In genomic region chr6:125789576-125790402, GRCh38 we compare ENCODE assay signal across 8 cellular contexts. TPM values are rescaled to one million over a fixed set of nuclear protein-coding genes. Genes with fewer than 3 reads are reported as not detected.
DNase-seq lines count a peak whose midpoint lies in the region; ATAC-seq and TF ChIP-seq lines count a peak whose summit lies in the region.

No MANE protein-coding gene starts in this region.

- H3K9me3 ChIP-seq in trophoblast cell (ENCODE audit: insufficient read depth, low read depth, low read length), result no peaks in the 10 kb centered on the region

- H3K27ac ChIP-seq in RWPE1 (peak overlapping the region; percentile 90), trophoblast cell (ENCODE audit: low read depth, low read length) (peak overlapping the region; percentile 75)

- H4K8ac ChIP-seq in trophoblast cell (ENCODE audit: low read depth, low read length), result peak overlapping the region; percentile 99

- H2BK5ac ChIP-seq in trophoblast cell (ENCODE audit: low read depth, low read length, poor library complexity), result peak overlapping the region; percentile 73

- H3K4me1 ChIP-seq in trophoblast cell (ENCODE audit: control insufficient read depth in 1 of 2, insufficient read depth in 2 of 2, low read length in 2 of 2), result peaks cover 5 to 6% of the 10 kb centered on the region in 2 experiments

- H3K27ac Mint-ChIP-seq in activated naive CD8-positive, alpha-beta T cell treated with anti-CD3 and anti-CD28 coated beads, Interleukin-2, amount 10 ng/mL, durations not matched to agents 7 days and 5 days, result peak overlapping the region; percentile 99

- peaks cover 15% of the 10 kb centered on the region for H3K79me1 ChIP-seq in trophoblast cell (ENCODE audit: low read length)

- peak overlapping the region; percentile 91 for H2AFZ ChIP-seq in trophoblast cell (ENCODE audit: insufficient read depth, low read length, poor library complexity)

- no CpG with 5 or more reads among the region's 21 CpGs for WGBS in trophoblast cell (ENCODE audit: extremely low coverage, insufficient coverage, insufficient read length)

- H2BK12ac ChIP-seq in trophoblast cell (ENCODE audit: low read length), result peak overlapping the region; percentile 19

- H3K36me3 Mint-ChIP-seq in activated naive CD8-positive, alpha-beta T cell treated with anti-CD3 and anti-CD28 coated beads, Interleukin-2, amount 10 ng/mL, durations not matched to agents 7 days and 5 days, result peaks cover 13% of the 10 kb centered on the region

- peak overlapping the region; percentile 93 for H4K91ac ChIP-seq in trophoblast cell (ENCODE audit: low read depth, low read length)

- CTCF ChIA-PET in RWPE1 (lab: Yijun Ruan, JAX), result interaction anchor here (0.5 to 3.0 kb wide), 7 partner anchors 9 to 1355 kb away, joined by 3 to 13 read pairs (median 3); no protein-coding TSS in a partner anchor

- H3K4ac ChIP-seq in trophoblast cell (ENCODE audit: low read depth, low read length), result peak overlapping the region; percentile 60

- H3K18ac ChIP-seq in trophoblast cell (ENCODE audit: low read length), result peak overlapping the region; percentile 94

- H3K9me3 Mint-ChIP-seq in activated naive CD8-positive, alpha-beta T cell treated with anti-CD3 and anti-CD28 coated beads, Interleukin-2, amount 10 ng/mL, durations not matched to agents 7 days and 5 days, result no peaks in the 10 kb centered on the region

- intact Hi-C loops in left cardiac atrium (cut with DNase I), result loop anchor here in 1 of 2 donors (10.0 kb wide), 1 partner anchor 165 kb away; the partner anchor contains the start of gene HINT3

- peak overlapping the region; percentile 96 for H3K4me3 Mint-ChIP-seq in activated naive CD8-positive, alpha-beta T cell treated with anti-CD3 and anti-CD28 coated beads, Interleukin-2, amount 10 ng/mL, durations not matched to agents 7 days and 5 days

- H3K4me1 Mint-ChIP-seq in activated naive CD8-positive, alpha-beta T cell treated with anti-CD3 and anti-CD28 coated beads, Interleukin-2, amount 10 ng/mL, durations not matched to agents 7 days and 5 days, result peaks cover 36% of the 10 kb centered on the region

- no peak overlapping the region for H3K23ac ChIP-seq in trophoblast cell (ENCODE audit: low read length)

- peak overlapping the region; percentile 54 for H2AK5ac ChIP-seq in trophoblast cell (ENCODE audit: low read length)

- H3K14ac ChIP-seq in trophoblast cell (ENCODE audit: low read length), result peak overlapping the region; percentile 85

- H3K79me2 ChIP-seq in trophoblast cell (ENCODE audit: control insufficient read depth, insufficient read depth, low read length, poor library complexity), result peaks cover 2% of the 10 kb centered on the region

- no peaks in the 10 kb centered on the region for H3K27me3 ChIP-seq in trophoblast cell (ENCODE audit: insufficient read depth, low read length)

- DNase-seq in DMS53 (lab: John Stamatoyannopoulos, UW) (peak; percentile 78), LHCN-M2 (ENCODE audit: low read depth) (peak; percentile 55), RWPE1 (ENCODE audit: low spot score) (no peak), left cardiac atrium (peak; percentile 45), trophoblast cell (peak in 1 of 2 donors; percentile 55)
- peak; percentile 67 for DNase-seq in activated naive CD8-positive, alpha-beta T cell treated with anti-CD3 and anti-CD28 coated beads, Interleukin-2, amount 10 ng/mL, durations not matched to agents 7 days and 5 days

- peak overlapping the region; percentile 99 for H3K4me3 ChIP-seq in trophoblast cell (ENCODE audit: low read depth, low read length)

- POLR2A ChIA-PET in RWPE1 (lab: Yijun Ruan, JAX; ENCODE audit: low non-redundant PET), result interaction anchor here (0.6 to 1.6 kb wide), 3 partner anchors 8 to 1477 kb away, joined by 3 to 10 read pairs (median 6); partner anchors contain the start of gene RNF146
- POLR2A ChIA-PET in activated naive CD8-positive, alpha-beta T cell treated with anti-CD3 and anti-CD28 coated beads, Interleukin-2, amount 10 ng/mL, durations not matched to agents 7 days and 5 days (lab: Charles Lee), result interaction anchor here (0.6 to 5.2 kb wide), 35 partner anchors 9 to 1508 kb away, joined by 3 to 161 read pairs (median 6); partner anchors contain the start of genes HDDC2, HINT3 and TRMT11

- peak overlapping the region; percentile 91 for H4K12ac ChIP-seq in trophoblast cell (ENCODE audit: low read depth, low read length)

- H2BK120ac ChIP-seq in trophoblast cell (ENCODE audit: insufficient read depth, low read length, poor library complexity), result peak overlapping the region; percentile 88

- no peaks in the 10 kb centered on the region for H3K36me3 ChIP-seq in trophoblast cell (ENCODE audit: control insufficient read depth in 1 of 2, insufficient read depth in 2 of 2, low read length in 2 of 2)

- peak overlapping the region; percentile 93 for H3K9ac ChIP-seq in trophoblast cell (ENCODE audit: low read length)

- TF ChIP-seq CTCF in RWPE1 (conservative IDR thresholded peaks at IDR 0.05; ENCODE audit: low read depth), result no peak

- ATAC-seq in GM21737 (IDR thresholded peaks at IDR 0.05; ENCODE audit: unreplicated experiment), result peak; percentile 14
- peak; percentile 21 for ATAC-seq in activated naive CD8-positive, alpha-beta T cell treated with anti-CD3 and anti-CD28 coated beads, Interleukin-2, amount 10 ng/mL, durations not matched to agents 7 days and 5 days (ENCODE audit: low read depth)
- peak; percentile 23 to 31 for ATAC-seq in left cardiac atrium
- no peak for ATAC-seq in GM18858 (IDR thresholded peaks at IDR 0.05; ENCODE audit: unreplicated experiment)

- H3K4me2 ChIP-seq in trophoblast cell (ENCODE audit: low read length), result peak overlapping the region; percentile 99

- no peaks in the 10 kb centered on the region for H3K27me3 Mint-ChIP-seq in activated naive CD8-positive, alpha-beta T cell treated with anti-CD3 and anti-CD28 coated beads, Interleukin-2, amount 10 ng/mL, durations not matched to agents 7 days and 5 days

RNA-seq across cellular contexts. Expression of gene NCOA7, which starts 1.0 kb away (rescaled TPM):
- total RNA-seq in LHCN-M2 (2014; rRNA removed), result 8.0 and 10.1 TPM in 2 replicates
- 3.2 TPM for polyA plus RNA-seq in LHCN-M2 (2012)
- 10 to 100 TPM; 51.1 to 58.6 TPM for total RNA-seq in activated naive CD8-positive, alpha-beta T cell treated with anti-CD3 and anti-CD28 coated beads, Interleukin-2, amount 10 ng/mL, durations not matched to agents 7 days and 5 days
- total RNA-seq in left cardiac atrium, result 10 to 100 TPM; 18.4 to 24.8 TPM
- polyA plus RNA-seq in trophoblast cell (2013), result 16.3 and 17.4 TPM in 2 replicates

RNA-seq across cellular contexts. Expression of gene HEY2, which starts 40.4 kb away (rescaled TPM):
- not detected in 2 replicates for total RNA-seq in LHCN-M2 (2014; rRNA removed)
- polyA plus RNA-seq in LHCN-M2 (2012), result not detected
- under 1 TPM; 0.11 to 0.22 TPM for total RNA-seq in activated naive CD8-positive, alpha-beta T cell treated with anti-CD3 and anti-CD28 coated beads, Interleukin-2, amount 10 ng/mL, durations not matched to agents 7 days and 5 days
- total RNA-seq in left cardiac atrium, result 1 to 10 TPM; 2.1 to 2.5 TPM
- polyA plus RNA-seq in trophoblast cell (2013), result 11.4 and 13.4 TPM in 2 replicates
